8 cellular contexts compared by ENCODE assay signal in the genomic region with DNA sequence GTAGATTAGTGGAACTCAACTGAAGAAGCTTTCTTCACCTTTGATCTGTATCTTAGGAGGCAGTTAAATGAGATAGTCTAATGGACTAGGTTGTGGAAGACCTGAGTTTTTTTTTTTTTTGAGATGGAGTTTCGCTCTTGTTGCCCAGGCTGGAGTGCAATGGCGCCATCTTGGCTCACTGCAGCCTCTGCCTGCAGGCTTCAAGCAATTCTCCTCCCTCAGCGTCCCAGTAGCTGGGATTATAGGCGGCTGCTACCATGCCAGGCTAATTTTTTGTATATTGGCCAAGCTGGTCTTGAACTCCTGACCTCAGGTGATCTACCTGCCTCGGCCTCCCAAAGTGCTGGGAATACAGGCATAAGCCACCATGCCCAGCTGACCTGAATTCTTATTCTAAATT. TPM values are rescaled to one million over a fixed set of nuclear protein-coding genes. Genes with fewer than 3 reads are reported as not detected.
DNase-seq lines count a peak whose midpoint lies in the region; FAIRE-seq and TF ChIP-seq lines count a peak whose summit lies in the region.
"Not testable (repeated sequence)": the region's sequence is repeated elsewhere in the genome, so short reads cannot be mapped to it uniquely, and the experiment has no call there.

No MANE protein-coding gene starts in this region.

- peak; percentile 9 for FAIRE-seq in GM18507 (lab: Jason Lieb, UNC)

- peak overlapping the region; percentile 24 for H2AK5ac ChIP-seq in trophoblast cell (ENCODE audit: low read length)

- H3K27ac ChIP-seq in endodermal cell (ENCODE audit: low read depth, low read length); trophoblast cell (ENCODE audit: low read depth, low read length): not testable (repeated sequence)

- 31 to 34% methylated on average over 4 to 5 of the region's 5 CpGs for WGBS in endodermal cell (ENCODE audit: insufficient coverage in 1 of 2, insufficient read length in 1 of 2), 2 experiments
- no CpG with 5 or more reads among the region's 5 CpGs for WGBS in trophoblast cell (ENCODE audit: extremely low coverage, insufficient coverage, insufficient read length)

- not testable (repeated sequence) for H4K8ac ChIP-seq in trophoblast cell (ENCODE audit: low read depth, low read length)

- peaks cover 10% of the 10 kb centered on the region for H3K79me1 ChIP-seq in trophoblast cell (ENCODE audit: low read length)

- not testable (repeated sequence) for H3K36me3 ChIP-seq in BE2C; endodermal cell (ENCODE audit: control insufficient read depth, insufficient read depth, low read length); kidney epithelial cell (ENCODE audit: control insufficient read depth, insufficient read depth, low read length); trophoblast cell (ENCODE audit: control insufficient read depth in 1 of 2, insufficient read depth in 2 of 2, low read length in 2 of 2)

- not testable (repeated sequence) for H3K4ac ChIP-seq in trophoblast cell (ENCODE audit: low read depth, low read length)

- H2BK12ac ChIP-seq in trophoblast cell (ENCODE audit: low read length): not testable (repeated sequence)

- not testable (repeated sequence) for H4K12ac ChIP-seq in trophoblast cell (ENCODE audit: low read depth, low read length)

- peak; percentile 27; the same call in 1 of the 2 replicates for TF ChIP-seq CTCF in BE2C (IDR thresholded peaks at IDR 0.05; ENCODE audit: low read depth, low read length)
- TF ChIP-seq CTCF in endodermal cell (conservative IDR thresholded peaks at IDR 0.05): peak; percentile 31
- TF ChIP-seq CTCF in kidney epithelial cell (IDR thresholded peaks at IDR 0.05; ENCODE audit: insufficient read depth, low read length, poor library complexity, severe bottlenecking): peak; percentile 3

- DNase-seq in BE2C (peak; percentile 34), NCI-H146 (lab: John Stamatoyannopoulos, UW) (peak; percentile 51), SK-MEL-5 (ENCODE audit: low read depth, low spot score) (peak; percentile 51), endodermal cell (peak; percentile 69)
- DNase-seq in GM18507 (ENCODE audit: extremely low spot score, insufficient read length, low read depth); kidney epithelial cell (ENCODE audit: low read depth); trophoblast cell: not testable (repeated sequence)

- peak overlapping the region; percentile 95 for H3K4me3 ChIP-seq in BE2C (ENCODE audit: low read depth, low read length)
- peak overlapping the region; percentile 96 for H3K4me3 ChIP-seq in endodermal cell (ENCODE audit: low read length)
- H3K4me3 ChIP-seq in kidney epithelial cell (ENCODE audit: low read depth, low read length); trophoblast cell (ENCODE audit: low read depth, low read length): not testable (repeated sequence)

- not testable (repeated sequence) for H2BK5ac ChIP-seq in trophoblast cell (ENCODE audit: low read depth, low read length, poor library complexity)

- H3K4me2 ChIP-seq in trophoblast cell (ENCODE audit: low read length): not testable (repeated sequence)

- not testable (repeated sequence) for H4K91ac ChIP-seq in trophoblast cell (ENCODE audit: low read depth, low read length)

- H3K79me2 ChIP-seq in trophoblast cell (ENCODE audit: control insufficient read depth, insufficient read depth, low read length, poor library complexity): peaks cover 14% of the 10 kb centered on the region

- not testable (repeated sequence) for H3K9me3 ChIP-seq in BE2C; trophoblast cell (ENCODE audit: insufficient read depth, low read depth, low read length)
- peaks cover 11% of the 10 kb centered on the region for H3K9me3 ChIP-seq in endodermal cell (ENCODE audit: control insufficient read depth, low read length)

- H3K23ac ChIP-seq in trophoblast cell (ENCODE audit: low read length): not testable (repeated sequence)

- H2AFZ ChIP-seq in trophoblast cell (ENCODE audit: insufficient read depth, low read length, poor library complexity): not testable (repeated sequence)

- H2BK120ac ChIP-seq in trophoblast cell (ENCODE audit: insufficient read depth, low read length, poor library complexity): not testable (repeated sequence)

- not testable (repeated sequence) for H3K27me3 ChIP-seq in BE2C; endodermal cell (ENCODE audit: control insufficient read depth, insufficient read depth, low read length, poor library complexity, severe bottlenecking); kidney epithelial cell (ENCODE audit: control insufficient read depth, insufficient read depth, low read length); trophoblast cell (ENCODE audit: insufficient read depth, low read length)

- H3K27me3 Mint-ChIP-seq in activated naive CD4-positive, alpha-beta T cell treated with anti-CD3 and anti-CD28 coated beads, Interleukin-2, amount 50 U/mL, for 24 hours; endodermal cell (ENCODE audit: insufficient read depth): not testable (repeated sequence)

- H3K4me1 Mint-ChIP-seq in activated naive CD4-positive, alpha-beta T cell treated with anti-CD3 and anti-CD28 coated beads, Interleukin-2, amount 50 U/mL, for 24 hours: peaks cover 64% of the 10 kb centered on the region
- H3K4me1 Mint-ChIP-seq in endodermal cell: peaks cover 19% of the 10 kb centered on the region

- not testable (repeated sequence) for H3K9me3 Mint-ChIP-seq in activated naive CD4-positive, alpha-beta T cell treated with anti-CD3 and anti-CD28 coated beads, Interleukin-2, amount 50 U/mL, for 24 hours; endodermal cell

- H3K9ac ChIP-seq in endodermal cell (ENCODE audit: extremely low read depth, low read length, poor library complexity, severe bottlenecking): peak overlapping the region; percentile 87
- H3K9ac ChIP-seq in trophoblast cell (ENCODE audit: low read length): not testable (repeated sequence)

- peaks cover 18% of the 10 kb centered on the region for H3K36me3 Mint-ChIP-seq in activated naive CD4-positive, alpha-beta T cell treated with anti-CD3 and anti-CD28 coated beads, Interleukin-2, amount 50 U/mL, for 24 hours
- peaks cover 17% of the 10 kb centered on the region for H3K36me3 Mint-ChIP-seq in endodermal cell (ENCODE audit: low read depth)

- in situ Hi-C loops in SK-MEL-5 (cut with HindIII; ENCODE audit: low pct_unique_long_range_greater_than_20kb, low sequenced_read_pairs): not testable (repeated sequence)

- not testable (repeated sequence) for H3K27ac Mint-ChIP-seq in activated naive CD4-positive, alpha-beta T cell treated with anti-CD3 and anti-CD28 coated beads, Interleukin-2, amount 50 U/mL, for 24 hours
- H3K27ac Mint-ChIP-seq in endodermal cell: peak overlapping the region; percentile 37

- not testable (repeated sequence) for H3K18ac ChIP-seq in trophoblast cell (ENCODE audit: low read length)

- H3K4me1 ChIP-seq in BE2C; endodermal cell (ENCODE audit: control insufficient read depth, insufficient read depth, low read length); trophoblast cell (ENCODE audit: control insufficient read depth in 1 of 2, insufficient read depth in 2 of 2, low read length in 2 of 2): not testable (repeated sequence)

- peak overlapping the region; percentile 95 for H3K4me3 Mint-ChIP-seq in activated naive CD4-positive, alpha-beta T cell treated with anti-CD3 and anti-CD28 coated beads, Interleukin-2, amount 50 U/mL, for 24 hours
- H3K4me3 Mint-ChIP-seq in endodermal cell: peak overlapping the region; percentile 76

- H3K14ac ChIP-seq in trophoblast cell (ENCODE audit: low read length): not testable (repeated sequence)

RNA-seq across cellular contexts. Expression of a gene that starts 2.0 kb away (rescaled TPM):
- polyA plus RNA-seq in BE2C (2012; ENCODE audit: insufficient read depth, insufficient read length, low read depth): 1.8 TPM
- 3.1 and 3.2 TPM in 2 replicates for total RNA-seq in SK-MEL-5 (2014; rRNA removed; shearing (Covaris generic))
- polyA plus RNA-seq in SK-MEL-5 (2015; cell fraction: cytosol; rRNA removed): 4.1 and 4.5 TPM in 2 replicates
- 1.8 and 4.6 TPM in 2 replicates for polyA plus RNA-seq in SK-MEL-5 (2015; cell fraction: nucleus; rRNA removed)
- total RNA-seq in endodermal cell (1 to 10 TPM; 4.3 to 7.9 TPM), kidney epithelial cell (1.6 and 2.3 TPM in 2 replicates)
- polyA plus RNA-seq in endodermal cell (2013, experiment 1 of 2): 9.0 TPM
- 11.1 TPM for polyA plus RNA-seq in endodermal cell (2013, experiment 2 of 2)
- 1.4 and 1.7 TPM in 2 replicates for polyA plus RNA-seq in trophoblast cell (2013)

RNA-seq across cellular contexts. Expression of a gene that starts 2.5 kb away (rescaled TPM):
- 43.2 TPM for polyA plus RNA-seq in BE2C (2012; ENCODE audit: insufficient read depth, insufficient read length, low read depth)
- 82.8 and 86.7 TPM in 2 replicates for total RNA-seq in SK-MEL-5 (2014; rRNA removed; shearing (Covaris generic))
- polyA plus RNA-seq in SK-MEL-5 (2015; cell fraction: cytosol; rRNA removed): 52.4 and 72.4 TPM in 2 replicates
- 27.4 and 39.8 TPM in 2 replicates for polyA plus RNA-seq in SK-MEL-5 (2015; cell fraction: nucleus; rRNA removed)
- total RNA-seq in endodermal cell: 10 to 100 TPM; 36.0 to 43.6 TPM
- 42.6 TPM for polyA plus RNA-seq in endodermal cell (2013, experiment 1 of 2)
- 42.1 TPM for polyA plus RNA-seq in endodermal cell (2013, experiment 2 of 2)
- total RNA-seq in kidney epithelial cell: 32.9 and 39.1 TPM in 2 replicates
- polyA plus RNA-seq in trophoblast cell (2013): 21.0 and 21.3 TPM in 2 replicates
